In the genomic region with DNA sequence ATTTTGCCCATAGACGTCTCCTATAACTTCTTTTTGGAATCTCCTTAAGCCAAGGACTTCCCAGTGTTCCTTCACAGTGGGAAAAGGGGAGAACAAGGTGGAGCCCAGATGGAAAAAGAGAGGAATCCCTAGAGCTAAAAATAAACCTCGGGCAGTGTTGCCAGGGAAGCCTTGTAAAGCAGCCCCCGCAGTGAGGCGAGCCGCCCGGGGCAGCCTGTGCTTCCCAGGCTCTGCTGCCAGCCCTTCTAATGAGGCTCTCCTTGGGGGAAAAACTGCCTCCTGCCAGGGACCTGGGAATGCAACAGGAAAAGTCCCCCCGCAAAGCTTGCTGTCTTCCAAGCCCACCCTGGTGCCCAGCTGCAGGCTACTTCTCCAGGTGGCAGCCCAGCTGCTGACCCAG, we compare ENCODE assay signal across 12 cellular contexts.
"Had no signal": no experiment of that assay in that cellular context is flagged by ENCODE, and none has a peak within 500 bp of the region (broad histone marks: within the 10 kb centered on the region; RNA-seq: fewer than 3 reads in every experiment).

No MANE protein-coding gene starts in this region.

- H3K4me3 ChIP-seq: ovary, upper lobe of right lung had no signal

- H3K27me3 ChIP-seq: ovary, upper lobe of right lung had no signal

- DNase-seq: activated CD4-positive, alpha-beta T cell treated with anti-CD3 and anti-CD28 coated beads, Interleukin-2, amount 50 U/mL, for 1 hour; activated CD4-positive, CD25-positive, alpha-beta regulatory T cell; activated CD8-positive, alpha-beta memory T cell treated with anti-CD3 and anti-CD28 coated beads for 24 hours; activated naive CD8-positive, alpha-beta T cell treated with anti-CD3 and anti-CD28 coated beads for 36 hours; central memory CD4-positive, alpha-beta T cell; cortex of kidney; effector CD4-positive, alpha-beta T cell; foreskin melanocyte; stimulated activated naive CD8-positive, alpha-beta T cell treated with anti-CD3 and anti-CD28 coated beads, Interleukin-15, amount 100 ng/mL, for 72 hours; upper lobe of right lung had no signal

- H3K27ac ChIP-seq: ovary, upper lobe of right lung had no signal

- H3K9me3 ChIP-seq: ovary, upper lobe of right lung had no signal

- H3K36me3 ChIP-seq: ovary, upper lobe of right lung had no signal

- ATAC-seq: sciatic nerve; stimulated activated naive CD8-positive, alpha-beta T cell treated with anti-CD3 and anti-CD28 coated beads, Interleukin-15, amount 100 ng/mL, for 72 hours; upper lobe of right lung had no signal
